ENCODE assay signal across 21 cellular contexts in genomic region chr3:5001805-5002173, GRCh38. TPM values are rescaled to one million over a fixed set of nuclear protein-coding genes. Genes with fewer than 3 reads are reported as not detected.
DNase-seq lines count a peak whose midpoint lies in the region; ATAC-seq, FAIRE-seq and TF ChIP-seq lines count a peak whose summit lies in the region.
"Had no signal": no experiment of that assay in that cellular context is flagged by ENCODE, and none has a peak within 500 bp of the region (broad histone marks: within the 10 kb centered on the region; RNA-seq: fewer than 3 reads in every experiment).

No MANE protein-coding gene starts in this region.

- H3K4me3 ChIP-seq in OCI-LY7 (ENCODE audit: low read depth, low read length, poor library complexity, severe bottlenecking) = no peak overlapping the region
- H3K4me3 ChIP-seq: heart left ventricle, ovary, testis had no signal

- no TSS peak for BruUV-seq in OCI-LY7 (replicated peaks; lab: Mats Ljungman, UMichigan)

- H3K79me2 ChIP-seq in OCI-LY7 (ENCODE audit: insufficient read depth, low read depth, low read length) = no peaks in the 10 kb centered on the region

- no peaks in the 10 kb centered on the region for H3K36me3 ChIP-seq in OCI-LY7 (ENCODE audit: insufficient read depth, low read length)
- H3K36me3 ChIP-seq: heart left ventricle, ovary had no signal

- no peak for ATAC-seq in stimulated activated naive CD8-positive, alpha-beta T cell treated with anti-CD3 and anti-CD28 coated beads, Interleukin-15, amount 100 ng/mL, for 72 hours
- ATAC-seq in activated T-helper 17 cell treated with anti-CD3 and anti-CD28 coated beads, Interleukin-2, amount 50 U/mL, for 72 hours (replicated peaks) = no peak
- ATAC-seq: SK-N-SH treated with all-trans-retinoic acid at 6 μM for 48 hours; stimulated activated memory B cell treated with anti-CD40 and anti-IgM and Interleukin-4, amounts not matched to agents 10 μg/mL and 1 μg/mL and 100 μg/mL, for 72 hours; WTC11 had no signal

- no peak overlapping the region for H3K27ac ChIP-seq in OCI-LY7 (ENCODE audit: low read depth, low read length, poor library complexity, severe bottlenecking)
- H3K27ac ChIP-seq: heart left ventricle, ovary, testis had no signal

- FAIRE-seq in RCC 7860 (lab: Jason Lieb, UNC) = no peak

- H3K4me2 ChIP-seq in OCI-LY7 (ENCODE audit: low read length) = no peak overlapping the region

- POLR2A ChIA-PET in OCI-LY7 (lab: Charles Lee) = no interaction called here

- H3K4me3 Mint-ChIP-seq in stimulated activated naive CD8-positive, alpha-beta T cell treated with anti-CD3 and anti-CD28 coated beads, Interleukin-15, Interleukin-2, amounts not matched to agents 100 ng/mL and 50 ng/mL, for 24 hours = no peak overlapping the region
- no peak overlapping the region for H3K4me3 Mint-ChIP-seq in stimulated activated naive CD8-positive, alpha-beta T cell treated with anti-CD3 and anti-CD28 coated beads, Interleukin-15, amount 100 ng/mL, for 72 hours
- H3K4me3 Mint-ChIP-seq in activated T-helper 17 cell treated with anti-CD3 and anti-CD28 coated beads, Interleukin-2, amount 50 U/mL, for 72 hours = peak overlapping the region; percentile 59
- H3K4me3 Mint-ChIP-seq in mesothelial cell of epicardium = no peak overlapping the region
- H3K4me3 Mint-ChIP-seq: CD4-positive, CD25-positive, alpha-beta regulatory T cell; nephron; stimulated activated memory B cell treated with anti-CD40 and anti-IgM and Interleukin-4, amounts not matched to agents 10 μg/mL and 1 μg/mL and 100 μg/mL, for 72 hours; WTC11 had no signal

- no peaks in the 10 kb centered on the region for H4K20me1 ChIP-seq in OCI-LY7 (ENCODE audit: insufficient read depth, low read length)

- no peaks in the 10 kb centered on the region for H3K9me3 Mint-ChIP-seq in stimulated activated naive CD8-positive, alpha-beta T cell treated with anti-CD3 and anti-CD28 coated beads, Interleukin-15, Interleukin-2, amounts not matched to agents 100 ng/mL and 50 ng/mL, for 24 hours
- H3K9me3 Mint-ChIP-seq in stimulated activated naive CD8-positive, alpha-beta T cell treated with anti-CD3 and anti-CD28 coated beads, Interleukin-15, amount 100 ng/mL, for 72 hours = no peaks in the 10 kb centered on the region
- H3K9me3 Mint-ChIP-seq in activated T-helper 17 cell treated with anti-CD3 and anti-CD28 coated beads, Interleukin-2, amount 50 U/mL, for 72 hours = no peaks in the 10 kb centered on the region
- H3K9me3 Mint-ChIP-seq in mesothelial cell of epicardium = no peaks in the 10 kb centered on the region
- H3K9me3 Mint-ChIP-seq: nephron; stimulated activated memory B cell treated with anti-CD40 and anti-IgM and Interleukin-4, amounts not matched to agents 10 μg/mL and 1 μg/mL and 100 μg/mL, for 72 hours; WTC11 had no signal

- H2AFZ ChIP-seq in OCI-LY7 (ENCODE audit: low read length) = no peak overlapping the region

- CTCF ChIA-PET in OCI-LY7 (lab: Charles Lee; ENCODE audit: unreplicated experiment) = no interaction called here

- no peaks in the 10 kb centered on the region for H3K9me2 ChIP-seq in OCI-LY7 (ENCODE audit: insufficient read depth, low read length)

- intact Hi-C loops in OCI-LY7 (cut with micrococcal nuclease; ENCODE audit: unreplicated experiment) = no loop called here

- peaks cover 63% of the 10 kb centered on the region for H3K4me1 Mint-ChIP-seq in stimulated activated naive CD8-positive, alpha-beta T cell treated with anti-CD3 and anti-CD28 coated beads, Interleukin-15, Interleukin-2, amounts not matched to agents 100 ng/mL and 50 ng/mL, for 24 hours (ENCODE audit: low read depth)
- H3K4me1 Mint-ChIP-seq in stimulated activated naive CD8-positive, alpha-beta T cell treated with anti-CD3 and anti-CD28 coated beads, Interleukin-15, amount 100 ng/mL, for 72 hours = peaks cover 63% of the 10 kb centered on the region
- H3K4me1 Mint-ChIP-seq in activated T-helper 17 cell treated with anti-CD3 and anti-CD28 coated beads, Interleukin-2, amount 50 U/mL, for 72 hours = peaks cover 21% of the 10 kb centered on the region
- peaks cover 30% of the 10 kb centered on the region for H3K4me1 Mint-ChIP-seq in mesothelial cell of epicardium
- H3K4me1 Mint-ChIP-seq: nephron had no signal

- no peak for DNase-seq in stimulated activated naive CD8-positive, alpha-beta T cell treated with anti-CD3 and anti-CD28 coated beads, Interleukin-15, amount 100 ng/mL, for 72 hours
- DNase-seq in mesothelial cell of epicardium (ENCODE audit: low spot score in 2 of 2, unreplicated experiment in 2 of 2) = no peak
- DNase-seq in OCI-LY7 (ENCODE audit: low spot score) = no peak
- no peak for DNase-seq in RCC 7860 (ENCODE audit: low spot score)
- DNase-seq in stimulated activated CD4-positive, alpha-beta T cell treated with anti-CD3 and anti-CD28 coated beads, Interleukin-15, amount 100 ng/mL, for 24 hours = no peak
- DNase-seq: CD4-positive, CD25-positive, alpha-beta regulatory T cell; DMS 273 treated with DMSO at 0.1 percent for 48 hours; H7; heart left ventricle; left colon; NCI-H187; ovary; retina; T1000; testis had no signal

- no peaks in the 10 kb centered on the region for H3K9me3 ChIP-seq in OCI-LY7 (ENCODE audit: low read length)
- H3K9me3 ChIP-seq: heart left ventricle, ovary, testis had no signal

- H3K27ac Mint-ChIP-seq in stimulated activated naive CD8-positive, alpha-beta T cell treated with anti-CD3 and anti-CD28 coated beads, Interleukin-15, Interleukin-2, amounts not matched to agents 100 ng/mL and 50 ng/mL, for 24 hours = peak overlapping the region; percentile 80
- H3K27ac Mint-ChIP-seq in stimulated activated naive CD8-positive, alpha-beta T cell treated with anti-CD3 and anti-CD28 coated beads, Interleukin-15, amount 100 ng/mL, for 72 hours = peak overlapping the region in 1 of 2 donors; percentile 89
- peak overlapping the region; percentile 81 for H3K27ac Mint-ChIP-seq in activated T-helper 17 cell treated with anti-CD3 and anti-CD28 coated beads, Interleukin-2, amount 50 U/mL, for 72 hours
- peak overlapping the region; percentile 11 for H3K27ac Mint-ChIP-seq in mesothelial cell of epicardium
- H3K27ac Mint-ChIP-seq: WTC11 had no signal

- no peaks in the 10 kb centered on the region for H3K36me3 Mint-ChIP-seq in stimulated activated naive CD8-positive, alpha-beta T cell treated with anti-CD3 and anti-CD28 coated beads, Interleukin-15, Interleukin-2, amounts not matched to agents 100 ng/mL and 50 ng/mL, for 24 hours (ENCODE audit: low read depth)
- peaks cover 4% of the 10 kb centered on the region for H3K36me3 Mint-ChIP-seq in activated T-helper 17 cell treated with anti-CD3 and anti-CD28 coated beads, Interleukin-2, amount 50 U/mL, for 72 hours (ENCODE audit: low read depth)
- H3K36me3 Mint-ChIP-seq in mesothelial cell of epicardium = no peaks in the 10 kb centered on the region
- H3K36me3 Mint-ChIP-seq: CD4-positive, CD25-positive, alpha-beta regulatory T cell; stimulated activated memory B cell treated with anti-CD40 and anti-IgM and Interleukin-4, amounts not matched to agents 10 μg/mL and 1 μg/mL and 100 μg/mL, for 72 hours; WTC11 had no signal

- peaks cover 2% of the 10 kb centered on the region for H3K4me1 ChIP-seq in OCI-LY7 (ENCODE audit: insufficient read depth, low read length, poor library complexity, severe bottlenecking)
- H3K4me1 ChIP-seq: testis had no signal

- TF ChIP-seq CTCF in mesothelial cell of epicardium (IDR thresholded peaks at IDR 0.05; ENCODE audit: unreplicated experiment) (no peak), OCI-LY7 (conservative IDR thresholded peaks at IDR 0.05; ENCODE audit: low read length) (no peak)

- H3K27me3 Mint-ChIP-seq in stimulated activated naive CD8-positive, alpha-beta T cell treated with anti-CD3 and anti-CD28 coated beads, Interleukin-15, Interleukin-2, amounts not matched to agents 100 ng/mL and 50 ng/mL, for 24 hours = no peaks in the 10 kb centered on the region
- H3K27me3 Mint-ChIP-seq in stimulated activated naive CD8-positive, alpha-beta T cell treated with anti-CD3 and anti-CD28 coated beads, Interleukin-15, amount 100 ng/mL, for 72 hours = no peaks in the 10 kb centered on the region
- no peaks in the 10 kb centered on the region for H3K27me3 Mint-ChIP-seq in activated T-helper 17 cell treated with anti-CD3 and anti-CD28 coated beads, Interleukin-2, amount 50 U/mL, for 72 hours
- H3K27me3 Mint-ChIP-seq in mesothelial cell of epicardium (ENCODE audit: low read depth) = no peaks in the 10 kb centered on the region
- H3K27me3 Mint-ChIP-seq: stimulated activated memory B cell treated with anti-CD40 and anti-IgM and Interleukin-4, amounts not matched to agents 10 μg/mL and 1 μg/mL and 100 μg/mL, for 72 hours had no signal

RNA-seq across cellular contexts. Expression of gene BHLHE40, which starts 22.6 kb away (rescaled TPM):
- total RNA-seq in activated T-helper 17 cell treated with anti-CD3 and anti-CD28 coated beads, Interleukin-2, amount 50 U/mL, for 72 hours = 100 to 1,000 TPM; 217 to 527 TPM
- 31.9 to 37.6 TPM (median 35.4 TPM) in 3 replicates for total RNA-seq in mesothelial cell of epicardium
- total RNA-seq in OCI-LY7 (2014; rRNA removed; shearing (Covaris generic)) = 0.05 and 0.35 TPM in 2 replicates
- 0.11 TPM in 1 of 2 replicates, not detected in the other for total RNA-seq in OCI-LY7 (2022)

Comparison
In these comparisons a context has a peak if more than half of its experiments do, and no peak if none do; other contexts are left out.
1. RNA of gene BHLHE40, which starts 22.6 kb away (total RNA-seq): 217 to 527 TPM in activated T-helper 17 cell treated with anti-CD3 and anti-CD28 coated beads, Interleukin-2, amount 50 U/mL, for 72 hours and 31.9 to 37.6 TPM in mesothelial cell of epicardium; 0.05 to 0.35 TPM in OCI-LY7; every median in the first group is over 10 times any median in the second.